ENCODE assay signal across 19 cellular contexts in the genomic region with DNA sequence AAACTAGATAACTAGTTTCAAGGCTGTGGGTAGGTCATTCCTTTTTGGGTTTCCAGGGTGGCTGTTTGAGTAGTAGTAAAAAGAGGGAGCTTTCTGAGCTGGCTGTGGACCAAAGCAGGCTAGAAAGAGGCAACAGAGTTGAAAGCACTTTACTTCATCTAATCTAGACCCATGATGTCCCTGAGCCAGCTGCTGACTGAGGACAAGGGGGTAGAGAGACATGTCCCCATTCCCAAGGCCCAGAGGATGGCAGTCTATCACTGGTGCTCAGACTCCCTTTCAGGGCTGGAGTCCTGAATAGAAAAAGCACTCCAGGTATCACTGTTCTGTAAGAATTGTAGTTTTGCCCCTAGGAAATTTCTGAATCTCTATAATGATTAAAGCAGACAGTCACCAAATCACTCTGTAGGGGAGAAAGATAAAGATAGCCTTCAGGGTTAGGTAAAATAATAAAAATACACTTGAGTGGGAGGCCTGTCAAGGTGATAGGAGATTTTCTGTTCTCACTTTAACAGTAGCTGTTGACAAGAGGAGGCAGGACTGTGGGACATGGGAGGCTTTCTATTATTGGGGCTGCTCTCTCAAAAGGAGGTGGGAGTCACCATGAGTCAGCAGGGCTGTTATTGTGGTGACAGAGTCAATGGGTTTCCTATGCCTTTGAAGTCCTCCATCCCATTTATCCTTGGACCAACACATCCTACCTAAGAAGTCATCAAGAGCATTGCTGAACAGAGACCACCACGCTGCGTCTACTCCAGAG.
"Had no signal": no experiment of that assay in that cellular context is flagged by ENCODE, and none has a peak within 500 bp of the region (broad histone marks: within the 10 kb centered on the region; RNA-seq: fewer than 3 reads in every experiment).

No MANE protein-coding gene starts in this region.

- H3K4me1 ChIP-seq: gastroesophageal sphincter, heart left ventricle, transverse colon had no signal

- H3K9me3 ChIP-seq: gastroesophageal sphincter, heart left ventricle, transverse colon had no signal

- H3K9me3 Mint-ChIP-seq: effector memory CD8-positive, alpha-beta T cell; neural crest cell had no signal

- DNase-seq: activated gamma-delta T cell treated with Interleukin-2 at 50 U/mL for 16 hours; activated T-cell treated with anti-CD3 and anti-CD28 coated beads, Interleukin-2, amount 50 U/mL, for 1 hour; aorta; dorsolateral prefrontal cortex; effector memory CD8-positive, alpha-beta T cell; heart left ventricle; naive thymus-derived CD4-positive, alpha-beta T cell; stimulated activated CD4-positive, alpha-beta T cell treated with anti-CD3 and anti-CD28 coated beads, Interleukin-1b, Interleukin-23, amount 100 ng/mL, for 48 hours; T-helper 9 cell; transverse colon had no signal

- H3K36me3 ChIP-seq: gastroesophageal sphincter, heart left ventricle, transverse colon had no signal

- H3K4me3 Mint-ChIP-seq: activated naive CD4-positive, alpha-beta T cell treated with anti-CD3 and anti-CD28 coated beads, Interleukin-2, amount 50 U/mL, for 24 hours; brain; central memory CD8-positive, alpha-beta T cell; effector memory CD8-positive, alpha-beta T cell; naive thymus-derived CD4-positive, alpha-beta T cell; neural crest cell; stimulated activated memory B cell treated with anti-CD40 and anti-IgM and Interleukin-4, amounts not matched to agents 10 μg/mL and 1 μg/mL and 100 μg/mL, for 72 hours; WTC11 had no signal

- H3K4me1 Mint-ChIP-seq: activated naive CD4-positive, alpha-beta T cell treated with anti-CD3 and anti-CD28 coated beads, Interleukin-2, amount 50 U/mL, for 24 hours; brain; naive thymus-derived CD4-positive, alpha-beta T cell; neural crest cell; stimulated activated memory B cell treated with anti-CD40 and anti-IgM and Interleukin-4, amounts not matched to agents 10 μg/mL and 1 μg/mL and 100 μg/mL, for 72 hours had no signal

- H3K4me3 ChIP-seq: dorsolateral prefrontal cortex, gastroesophageal sphincter, heart left ventricle, lung, transverse colon had no signal

- H3K27ac Mint-ChIP-seq: activated naive CD4-positive, alpha-beta T cell treated with anti-CD3 and anti-CD28 coated beads, Interleukin-2, amount 50 U/mL, for 24 hours; brain; naive thymus-derived CD4-positive, alpha-beta T cell; progenitor cell of endocrine pancreas; stimulated activated memory B cell treated with anti-CD40 and anti-IgM and Interleukin-4, amounts not matched to agents 10 μg/mL and 1 μg/mL and 100 μg/mL, for 72 hours; WTC11 had no signal

- H3K27me3 ChIP-seq: dorsolateral prefrontal cortex, gastroesophageal sphincter, heart left ventricle, transverse colon had no signal

- H3K27ac ChIP-seq: dorsolateral prefrontal cortex, gastroesophageal sphincter, heart left ventricle, transverse colon had no signal

- H3K36me3 Mint-ChIP-seq: activated naive CD4-positive, alpha-beta T cell treated with anti-CD3 and anti-CD28 coated beads, Interleukin-2, amount 50 U/mL, for 24 hours; brain; stimulated activated memory B cell treated with anti-CD40 and anti-IgM and Interleukin-4, amounts not matched to agents 10 μg/mL and 1 μg/mL and 100 μg/mL, for 72 hours; WTC11 had no signal
